8 cellular contexts compared by ENCODE assay signal in genomic region chr4:89324671-89325070, GRCh38. TPM values are rescaled to one million over a fixed set of nuclear protein-coding genes. Genes with fewer than 3 reads are reported as not detected.
DNase-seq lines count a peak whose midpoint lies in the region; ATAC-seq, FAIRE-seq and TF ChIP-seq lines count a peak whose summit lies in the region.

No MANE protein-coding gene starts in this region.

- H3K27ac ChIP-seq in MM.1S (ENCODE audit: low read length), result peak overlapping the region; percentile 16; the same call in 1 of the 2 replicates

- no peaks in the 10 kb centered on the region for H3K36me3 ChIP-seq in MM.1S (replicated peaks; ENCODE audit: insufficient read depth, low read length)

- 0 out of 2 replicates have a peak overlapping the region, but pooled peaks have one; percentile 2 for H2AFZ ChIP-seq in MM.1S (ENCODE audit: low read length)

- H3K4me1 ChIP-seq in MM.1S (ENCODE audit: low read length), result peaks cover 37% of the 10 kb centered on the region

- H3F3A ChIP-seq in MM.1S (ENCODE audit: insufficient read depth, low read length), result peaks cover 3% of the 10 kb centered on the region; the same call in 1 of the 2 replicates

- TF ChIP-seq POLR2A in GM12892 (IDR thresholded peaks at IDR 0.05; ENCODE audit: low read depth, low read length), result no peak

- no peak overlapping the region for H3K4me3 ChIP-seq in MM.1S (ENCODE audit: low read length)

- no peak overlapping the region for H3K9ac ChIP-seq in MM.1S (ENCODE audit: low read length)

- no peaks in the 10 kb centered on the region for H3K27me3 ChIP-seq in MM.1S (replicated peaks; ENCODE audit: insufficient read depth, low read length)

- no peak for TF ChIP-seq CTCF in MM.1S (IDR thresholded peaks at IDR 0.05; ENCODE audit: low read length)

- H4K20me1 ChIP-seq in MM.1S (ENCODE audit: insufficient read depth, low read length), result no peaks in the 10 kb centered on the region

- H3K79me2 ChIP-seq in MM.1S (ENCODE audit: low read length), result peaks cover 3% of the 10 kb centered on the region; the same call in 1 of the 2 replicates

- no peaks in the 10 kb centered on the region for H3K9me2 ChIP-seq in MM.1S (replicated peaks; ENCODE audit: insufficient read depth, low read length)

- DNase-seq in GM12892 (ENCODE audit: insufficient read length) (no peak), MM.1S (peak; percentile 56), globus pallidus (ENCODE audit: low spot score) (peak; percentile 58), ecto neural progenitor cell (ENCODE audit: low spot score) (no peak), NCI-H1694 (lab: John Stamatoyannopoulos, UW) (no peak), NCI-H2196 treated with DMSO at 0.1 percent for 48 hours (lab: John Stamatoyannopoulos, UW; ENCODE audit: unreplicated experiment) (no peak), NCI-H2081 (lab: John Stamatoyannopoulos, UW) (no peak)

- FAIRE-seq in GM12892 (lab: Jason Lieb, UNC), result peak; percentile 9

- ATAC-seq in GM21619 (IDR thresholded peaks at IDR 0.05; ENCODE audit: unreplicated experiment), result peak; percentile 94

- no peaks in the 10 kb centered on the region for H3K9me3 ChIP-seq in MM.1S (replicated peaks; ENCODE audit: insufficient read depth, low read length)

- H3K4me2 ChIP-seq in MM.1S (ENCODE audit: low read depth, low read length), result peak overlapping the region; percentile 1; the same call in 1 of the 2 replicates

RNA-seq across cellular contexts. Expression of gene GPRIN3, which starts 17.1 kb away (rescaled TPM):
- not detected for polyA plus RNA-seq in GM12892 (2012; ENCODE audit: missing spikeins)

Comparison
In these comparisons a context has a peak if more than half of its experiments do, and no peak if none do; other contexts are left out.
1. DNase-seq: peak in MM.1S (single experiment) and globus pallidus (single experiment); none in GM12892 (single experiment), ecto neural progenitor cell (single experiment), NCI-H1694 (single experiment), NCI-H2196 treated with DMSO at 0.1 percent for 48 hours (single experiment) and NCI-H2081 (0 of 2).